Comparison of ENCODE assay signal across 1 cellular context in the genomic region with DNA sequence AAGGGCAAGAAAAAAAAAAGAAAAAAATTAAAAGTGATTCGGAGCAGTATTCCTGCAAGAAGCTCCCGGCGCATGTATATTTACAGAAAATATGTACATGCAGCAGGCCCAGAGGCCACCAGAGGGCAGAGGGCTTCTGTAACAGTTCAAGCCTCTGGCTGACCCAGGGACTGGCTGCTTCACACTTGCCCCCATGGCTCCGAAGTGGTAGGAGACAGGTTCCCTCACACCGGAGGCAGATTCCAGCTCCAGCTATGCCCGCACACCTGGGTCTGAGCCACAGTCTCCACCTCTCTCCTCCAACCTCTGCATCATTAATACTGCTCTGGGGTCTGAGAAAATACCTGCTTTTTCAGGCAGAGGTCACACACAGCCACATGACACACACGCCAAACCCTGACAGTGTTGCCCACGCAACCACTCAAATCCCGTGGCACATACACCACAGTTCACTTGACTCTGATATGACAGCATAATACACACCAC.
TF ChIP-seq lines count a peak whose summit lies in the region.

No MANE protein-coding gene starts in this region.

TF ChIP-seq in GM12878, 131 proteins besides CTCF, POLR2A, EP300 and RAD21:
- TF ChIP-seq IKZF1 (conservative IDR thresholded peaks at IDR 0.05) (0 out of 2 replicates have a peak, but pooled peaks have one; percentile 12), STAT3 (IDR thresholded peaks at IDR 0.05; ENCODE audit: low read depth, low read length) (no peak), TBL1XR1 (IDR thresholded peaks at IDR 0.05; ENCODE audit: low read depth, low read length) (no peak), SP1 (IDR thresholded peaks at IDR 0.05; ENCODE audit: low read depth, low read length) (no peak), RAD51 (IDR thresholded peaks at IDR 0.05) (no peak), WRNIP1 (IDR thresholded peaks at IDR 0.05; ENCODE audit: borderline replicate concordance, low read depth, low read length) (no peak), SMC3 (IDR thresholded peaks at IDR 0.05; ENCODE audit: borderline replicate concordance, low read length) (peak; percentile 82; the same call in 1 of the 2 replicates), ASH2L (IDR thresholded peaks at IDR 0.05; ENCODE audit: borderline replicate concordance, low read depth) (no peak), FOXK2 (IDR thresholded peaks at IDR 0.05) (no peak), YY1 (IDR thresholded peaks at IDR 0.05; ENCODE audit: low read depth, low read length) (peak; percentile 74), KAT2A (conservative IDR thresholded peaks at IDR 0.05; ENCODE audit: control insufficient read depth, low read depth, low read length) (no peak), SIX5 (IDR thresholded peaks at IDR 0.05; ENCODE audit: low read depth, low read length, severe bottlenecking) (no peak)
